Comparison of ENCODE assay signal across 8 cellular contexts in the genomic region with DNA sequence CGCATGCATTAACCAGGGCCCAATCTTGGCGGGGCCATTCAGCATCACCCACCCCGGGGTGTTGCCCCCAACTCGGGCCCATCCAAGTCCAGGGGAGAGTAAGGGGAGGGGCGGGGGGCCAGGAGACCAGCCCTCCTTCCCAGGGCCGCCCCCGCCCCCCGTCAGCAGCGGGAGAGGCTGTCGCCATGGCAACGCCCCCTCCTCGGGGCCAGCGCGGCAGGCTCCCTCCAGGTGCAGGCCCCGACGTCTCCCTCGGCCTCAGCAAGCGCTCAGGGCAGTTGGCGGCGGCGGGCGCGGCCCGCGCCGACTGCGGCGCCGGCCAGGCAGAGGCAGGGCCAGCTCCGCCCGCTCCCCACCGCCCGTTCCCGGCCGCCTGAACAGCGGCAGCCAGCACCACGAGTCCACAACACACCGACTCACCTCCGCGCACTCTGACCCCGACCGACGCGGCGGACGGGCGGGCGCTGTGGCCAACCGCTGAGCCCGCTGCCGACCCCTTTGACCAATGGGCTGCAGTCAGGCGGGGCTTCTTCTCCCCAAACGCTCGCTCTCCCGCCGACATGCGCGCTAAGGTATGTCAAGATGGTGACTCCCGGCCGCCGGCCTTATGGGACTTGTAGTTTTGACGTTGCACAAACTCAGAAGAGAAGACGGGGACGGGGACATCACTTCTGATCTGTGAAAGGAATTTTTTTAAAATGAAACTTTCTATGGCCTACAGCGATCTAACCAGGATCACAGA. TPM values are rescaled to one million over a fixed set of nuclear protein-coding genes. Genes with fewer than 3 reads are reported as not detected.
A peak's percentile ranks its signal among the peaks of the same experiment; 100 is the strongest.
DNase-seq lines count a peak whose midpoint lies in the region; ATAC-seq and TF ChIP-seq lines count a peak whose summit lies in the region.

A gene with protein sequence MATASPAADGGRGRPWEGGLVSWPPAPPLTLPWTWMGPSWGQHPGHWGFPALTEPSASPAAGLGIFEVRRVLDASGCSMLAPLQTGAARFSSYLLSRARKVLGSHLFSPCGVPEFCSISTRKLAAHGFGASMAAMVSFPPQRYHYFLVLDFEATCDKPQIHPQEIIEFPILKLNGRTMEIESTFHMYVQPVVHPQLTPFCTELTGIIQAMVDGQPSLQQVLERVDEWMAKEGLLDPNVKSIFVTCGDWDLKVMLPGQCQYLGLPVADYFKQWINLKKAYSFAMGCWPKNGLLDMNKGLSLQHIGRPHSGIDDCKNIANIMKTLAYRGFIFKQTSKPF (minus strand): TSS at position 418 of the 742 bp plus-strand sequence. CDS start 231 bp downstream, at position 187.

- no peaks in the 10 kb centered on the region for H3K9me2 ChIP-seq in Karpas-422 (replicated peaks; ENCODE audit: insufficient read depth, low read length)

- peaks cover 29% of the 10 kb centered on the region for H3K4me1 ChIP-seq in Karpas-422 (ENCODE audit: low read length)
- H3K4me1 ChIP-seq in esophagus squamous epithelium, result peaks cover 7 to 28% (median 14%) of the 10 kb centered on the region in 3 donors

- H3K27ac ChIP-seq in Karpas-422 (ENCODE audit: low read length) (peak within 1 kb of the TSS; percentile 36; the same call in 1 of the 2 replicates), esophagus squamous epithelium (peak within 1 kb of the TSS; percentile 82 to 88 (median 85))

- peaks cover 46% of the 10 kb centered on the region for H3K79me2 ChIP-seq in Karpas-422 (ENCODE audit: low read length)

- 0 out of 2 replicates have a peak, but pooled peaks cover 4% of the 10 kb centered on the region for H3K36me3 ChIP-seq in Karpas-422 (ENCODE audit: insufficient read depth, low read length)
- H3K36me3 ChIP-seq in esophagus squamous epithelium, result no peaks in the 10 kb centered on the region

- H3K27me3 ChIP-seq in Karpas-422 (ENCODE audit: low read length), result no peaks in the 10 kb centered on the region
- H3K27me3 ChIP-seq in esophagus squamous epithelium, result no peaks in the 10 kb centered on the region

- no peaks in the 10 kb centered on the region for H4K20me1 ChIP-seq in Karpas-422 (ENCODE audit: insufficient read depth, low read depth, low read length)

- H3K4me2 ChIP-seq in Karpas-422 (ENCODE audit: low read depth, low read length, poor library complexity, severe bottlenecking), result peak within 1 kb of the TSS; percentile 70

- DNase-seq in DMS79 treated with DMSO at 0.1 percent for 48 hours (lab: John Stamatoyannopoulos, UW), result peak; percentile 98
- DNase-seq in Karpas-422, result peak; percentile 98
- DNase-seq in RKO (ENCODE audit: low spot score), result peak; percentile 98
- peak; percentile 93 for DNase-seq in activated T-helper 1 cell treated with Interleukin-2 at 50 U/mL for 16 hours (ENCODE audit: low read depth)
- DNase-seq in esophagus squamous epithelium (lab: John Stamatoyannopoulos, UW), result peak; percentile 95
- peak; percentile 98 for DNase-seq in myocyte (ENCODE audit: low read depth)
- DNase-seq in stimulated activated CD8-positive, alpha-beta memory T cell treated with anti-CD3 and anti-CD28 coated beads, Interleukin-7, amount 100 ng/mL, for 48 hours (ENCODE audit: extremely low read depth in 1 of 2, low read depth in 1 of 2), result peak; percentile 91 to 95

- intact Hi-C loops in esophagus squamous epithelium (cut with DNase I), result no loop called here

- 1% methylated on average over 7 to 12 of the region's 65 CpGs for WGBS in esophagus squamous epithelium, 2 donors

- peak; percentile 97 for ATAC-seq in GM21825 (IDR thresholded peaks at IDR 0.05; ENCODE audit: unreplicated experiment)

- peak in 1 of 6 experiments; percentile 3 for TF ChIP-seq CTCF in esophagus squamous epithelium (IDR thresholded peaks at IDR 0.05)

- H3K9ac ChIP-seq in Karpas-422 (ENCODE audit: low read length), result peak within 1 kb of the TSS; percentile 87

- no peaks in the 10 kb centered on the region for H3K9me3 ChIP-seq in Karpas-422 (ENCODE audit: low read length)
- no peaks in the 10 kb centered on the region for H3K9me3 ChIP-seq in esophagus squamous epithelium

- peak within 1 kb of the TSS; percentile 86 for H2AFZ ChIP-seq in Karpas-422 (ENCODE audit: low read length)

- peak in 3 of 4 donors; percentile 54 to 79 (median 66) for TF ChIP-seq POLR2A in esophagus squamous epithelium (IDR thresholded peaks at IDR 0.05)

- H3K4me3 ChIP-seq in Karpas-422 (ENCODE audit: low read length) (peak within 1 kb of the TSS; percentile 88), esophagus squamous epithelium (peak within 1 kb of the TSS; percentile 81 to 100 (median 91))

RNA-seq across cellular contexts. Expression of the gene that starts here (rescaled TPM):
- 50.3 and 67.2 TPM in 2 replicates for total RNA-seq in Karpas-422 (2014; rRNA removed; shearing (Covaris generic); ENCODE audit: low replicate concordance)
- 10 to 100 TPM; 27.0 to 35.1 (median 31.8) TPM for total RNA-seq in esophagus squamous epithelium
- total RNA-seq in myocyte, result 72.1 and 80.2 TPM in 2 replicates
- polyA plus RNA-seq in myocyte (2012), result 85.0 TPM

Comparison
In these comparisons a context has a peak if more than half of its experiments do, and no peak if none do; other contexts are left out.
1. Peak in every context shown above with its lines: DNase-seq, ATAC-seq, H3K4me3 ChIP-seq and H3K27ac ChIP-seq.